1 cellular context compared by ENCODE assay signal in genomic region chr18:26458526-26459232, GRCh38.
TF ChIP-seq lines count a peak whose summit lies in the region.

No MANE protein-coding gene starts in this region.

TF ChIP-seq in GM12878, 131 proteins besides CTCF, POLR2A, EP300 and RAD21 (continued from another document and continues in another):
- TF ChIP-seq CUX1 (IDR thresholded peaks at IDR 0.05; ENCODE audit: insufficient replicate concordance, low read depth, low read length) (no peak), ETV6 (conservative IDR thresholded peaks at IDR 0.05 in 1 of 2, IDR thresholded peaks at IDR 0.05 in 1 of 2; ENCODE audit: borderline replicate concordance in 1 of 2, low read depth in 1 of 2) (0 out of 4 replicates have a peak, but pooled peaks of 1 of the 2 experiments have one; percentile 34), SUZ12 (IDR thresholded peaks at IDR 0.05; ENCODE audit: unreplicated experiment) (no peak), ZNF592 (IDR thresholded peaks at IDR 0.05) (no peak), KAT2A (conservative IDR thresholded peaks at IDR 0.05; ENCODE audit: control insufficient read depth, low read depth, low read length) (no peak), ZNF622 (IDR thresholded peaks at IDR 0.05) (no peak), JUNB (IDR thresholded peaks at IDR 0.05) (peak; percentile 70; the same call in 1 of the 2 replicates), SIX5 (IDR thresholded peaks at IDR 0.05; ENCODE audit: low read depth, low read length, severe bottlenecking) (no peak), EGR1 (IDR thresholded peaks at IDR 0.05; ENCODE audit: borderline replicate concordance in 1 of 2, low read depth in 2 of 2, low read length in 2 of 2) (0 out of 3 replicates have a peak, but pooled peaks of 1 of the 2 experiments have one; percentile 52), BRCA1 (IDR thresholded peaks at IDR 0.05; ENCODE audit: low read depth, low read length) (no peak), PKNOX1 (IDR thresholded peaks at IDR 0.05) (peak; percentile 54; the same call in 1 of the 2 replicates), JUND (IDR thresholded peaks at IDR 0.05; ENCODE audit: low read depth, low read length) (no peak), KDM1A (IDR thresholded peaks at IDR 0.05; ENCODE audit: borderline replicate concordance) (no peak), SMAD1 (IDR thresholded peaks at IDR 0.05; ENCODE audit: low read depth, partially characterized antibody) (no peak), BACH1 (IDR thresholded peaks at IDR 0.05; ENCODE audit: borderline replicate concordance) (peak; percentile 65; the same call in 1 of the 2 replicates), MLLT1 (IDR thresholded peaks at IDR 0.05) (peak; percentile 23; the same call in 1 of the 2 replicates), BHLHE40 (IDR thresholded peaks at IDR 0.05; ENCODE audit: borderline replicate concordance in 1 of 2, low read depth in 2 of 2, low read length in 1 of 2) (peak; percentile 32 to 36; a peak in 2 of 4 replicates), SREBF1 (IDR thresholded peaks at IDR 0.05; ENCODE audit: low read length) (0 out of 2 replicates have a peak, but pooled peaks have one; percentile 35), PML (IDR thresholded peaks at IDR 0.05; ENCODE audit: low read length) (no peak), GATAD2B (conservative IDR thresholded peaks at IDR 0.05; ENCODE audit: low read depth) (peak; percentile 27; the same call in 1 of the 2 replicates), ASH2L (IDR thresholded peaks at IDR 0.05; ENCODE audit: borderline replicate concordance, low read depth) (no peak), IRF3 (IDR thresholded peaks at IDR 0.05) (no peak), RFX5 (IDR thresholded peaks at IDR 0.05; ENCODE audit: low read depth, low read length) (no peak), MEF2B (IDR thresholded peaks at IDR 0.05; ENCODE audit: partially characterized antibody, poor library complexity, severe bottlenecking) (peak; percentile 48), CHD1 (IDR thresholded peaks at IDR 0.05; ENCODE audit: low read depth, low read length) (no peak), IRF4 (IDR thresholded peaks at IDR 0.05; ENCODE audit: low read depth, low read length) (peak; percentile 32; the same call in 1 of the 2 replicates), ZBTB11 (CRISPR knock-in tag; IDR thresholded peaks at IDR 0.05) (no peak), NFYA (IDR thresholded peaks at IDR 0.05; ENCODE audit: borderline replicate concordance, low read depth, low read length) (no peak), DPF2 (IDR thresholded peaks at IDR 0.05) (peak; percentile 64), BCL11A (IDR thresholded peaks at IDR 0.05; ENCODE audit: low read depth, low read length) (no peak; the same call in 1 of the 2 replicates), POU2F2 (IDR thresholded peaks at IDR 0.05; ENCODE audit: borderline replicate concordance, low read depth, low read length) (peak; percentile 40; the same call in 1 of the 3 replicates), SP1 (IDR thresholded peaks at IDR 0.05; ENCODE audit: low read depth, low read length) (peak; percentile 55), NR2C1 (IDR thresholded peaks at IDR 0.05) (no peak), NR2C2 (IDR thresholded peaks at IDR 0.05; ENCODE audit: borderline replicate concordance, control insufficient read depth, insufficient read length, low read depth) (no peak), SKIL (IDR thresholded peaks at IDR 0.05; ENCODE audit: low read depth, poor library complexity, severe bottlenecking) (no peak), ELK1 (IDR thresholded peaks at IDR 0.05; ENCODE audit: low read depth, low read length) (no peak)
